In genomic region chr1:152034324-152034653, GRCh38 we compare ENCODE assay signal across 9 cellular contexts. TPM values are rescaled to one million over a fixed set of nuclear protein-coding genes. Genes with fewer than 3 reads are reported as not detected.
DNase-seq lines count a peak whose midpoint lies in the region; ATAC-seq and TF ChIP-seq lines count a peak whose summit lies in the region.
"Had no signal": no experiment of that assay in that cellular context is flagged by ENCODE, and none has a peak within 500 bp of the region (broad histone marks: within the 10 kb centered on the region; RNA-seq: fewer than 3 reads in every experiment).

No MANE protein-coding gene starts in this region.

- H2AFZ ChIP-seq in mammary epithelial cell (ENCODE audit: low read depth, low read length): no peak overlapping the region

- dilution Hi-C loops in mammary epithelial cell (cut with HindIII; ENCODE audit: low sequenced_read_pairs): no loop called here

- H3K27ac ChIP-seq in mammary epithelial cell (ENCODE audit: insufficient read depth, low read depth, low read length) (peak overlapping the region; percentile 95), neutrophil (peak overlapping the region; percentile 98)

- BruUV-seq in mammary epithelial cell (replicated peaks; lab: Mats Ljungman, UMichigan): no TSS peak

- no peaks in the 10 kb centered on the region for H4K20me1 ChIP-seq in mammary epithelial cell (ENCODE audit: insufficient read depth, low read length)

- CTCF ChIA-PET in mammary epithelial cell (lab: Charles Lee; ENCODE audit: low non-redundant PET): interaction anchor here (0.9 to 1.0 kb wide), 2 partner anchors 30 to 66 kb away, joined by 4 read pairs; no protein-coding TSS in a partner anchor

- H3K9me3 ChIP-seq in mammary epithelial cell (replicated peaks; ENCODE audit: insufficient read depth, low read length): no peaks in the 10 kb centered on the region
- H3K9me3 ChIP-seq in neutrophil: peaks cover 5% of the 10 kb centered on the region

- ATAC-seq in GM18498 (IDR thresholded peaks at IDR 0.05; ENCODE audit: unreplicated experiment): peak; percentile 11
- ATAC-seq in HG03354 (IDR thresholded peaks at IDR 0.05; ENCODE audit: poor library complexity, severe bottlenecking, unreplicated experiment): peak; percentile 9
- ATAC-seq in GM18520 (IDR thresholded peaks at IDR 0.05; ENCODE audit: unreplicated experiment): no peak

- intact Hi-C loops in mammary epithelial cell (cut with micrococcal nuclease): loop anchor here (1.0 kb wide), 4 partner anchors 21 to 100 kb away; no protein-coding TSS in a partner anchor

- 47% methylated on average over 1 of the region's 1 CpG for WGBS in mammary epithelial cell (ENCODE audit: low coverage, missing lambda C conversion rate)

- in situ Hi-C loops in mammary epithelial cell (cut with MboI; ENCODE audit: low sequenced_read_pairs in 2 of 2): no loop called here

- H3K4me3 ChIP-seq in mammary epithelial cell (replicated peaks in 1 of 3; ENCODE audit: insufficient read depth in 1 of 3, low read depth in 2 of 3, low read length in 3 of 3): peak overlapping the region; percentile 90 to 99 (median 95)
- peak overlapping the region; percentile 89 to 96 for H3K4me3 ChIP-seq in neutrophil (ENCODE audit: low read depth in 1 of 2, low read length in 1 of 2)

- TF ChIP-seq CTCF in mammary epithelial cell (conservative IDR thresholded peaks at IDR 0.05 in 1 of 2, IDR thresholded peaks at IDR 0.05 in 1 of 2; ENCODE audit: extremely low read depth in 1 of 2, insufficient read depth in 1 of 2, low read depth in 1 of 2, low read length in 2 of 2) (no peak), neutrophil (IDR thresholded peaks at IDR 0.05) (no peak)

- H3K9ac ChIP-seq in mammary epithelial cell (ENCODE audit: insufficient read depth, low read length): peak overlapping the region; percentile 99

- DNase-seq in mammary epithelial cell (no peak), Ammon's horn (ENCODE audit: low spot score) (no peak), NCI-H1105 treated with DMSO at 0.1 percent for 48 hours (lab: John Stamatoyannopoulos, UW) (no peak), epidermal melanocyte (ENCODE audit: insufficient read length, low spot score) (no peak)

- H3K27me3 ChIP-seq in mammary epithelial cell (ENCODE audit: insufficient read depth, low read length): no peaks in the 10 kb centered on the region
- no peaks in the 10 kb centered on the region for H3K27me3 ChIP-seq in neutrophil

- peaks cover 28% of the 10 kb centered on the region for H3K4me1 ChIP-seq in mammary epithelial cell (ENCODE audit: insufficient read depth, low read length)
- peaks cover 64 to 80% of the 10 kb centered on the region in 2 experiments for H3K4me1 ChIP-seq in neutrophil (ENCODE audit: control insufficient read depth in 1 of 2, insufficient read depth in 1 of 2, low read depth in 1 of 2, low read length in 1 of 2)

- peak overlapping the region; percentile 75 for H3K4me2 ChIP-seq in mammary epithelial cell (ENCODE audit: insufficient read depth, low read depth, low read length)

- H3K36me3 ChIP-seq in mammary epithelial cell (ENCODE audit: insufficient read depth, low read length) (peaks cover 32% of the 10 kb centered on the region), neutrophil (peaks cover 58% of the 10 kb centered on the region)

- H3K79me2 ChIP-seq in mammary epithelial cell (ENCODE audit: insufficient read depth, low read length): peaks cover 49% of the 10 kb centered on the region

RNA-seq across cellular contexts. Expression of gene S100A11, which starts 2.5 kb away (rescaled TPM):
- 1,000 to 10,000 TPM in 1 of 2 donors, 100 to 1,000 TPM in 1; 395 to 2,534 TPM for total RNA-seq in mammary epithelial cell
- polyA plus RNA-seq in mammary epithelial cell: 4,742 TPM
- polyA minus RNA-seq in mammary epithelial cell: 4,355 TPM

RNA-seq across cellular contexts. Expression of gene S100A10, which starts 40.6 kb away (rescaled TPM):
- 1,000 to 10,000 TPM in 1 of 2 donors, 100 to 1,000 TPM in 1; 213 to 2,371 TPM for total RNA-seq in mammary epithelial cell
- 1,008 TPM for polyA plus RNA-seq in mammary epithelial cell
- polyA minus RNA-seq in mammary epithelial cell: 997 TPM

RNA-seq across cellular contexts. Expression of gene TCHHL1, which starts 54.6 kb away (rescaled TPM):
- total RNA-seq in mammary epithelial cell: not detected
- not detected for polyA plus RNA-seq in mammary epithelial cell
- polyA minus RNA-seq in mammary epithelial cell: not detected
- total RNA-seq: SK-MEL-5 had no signal
